29 cellular contexts compared by ENCODE assay signal in the genomic region with DNA sequence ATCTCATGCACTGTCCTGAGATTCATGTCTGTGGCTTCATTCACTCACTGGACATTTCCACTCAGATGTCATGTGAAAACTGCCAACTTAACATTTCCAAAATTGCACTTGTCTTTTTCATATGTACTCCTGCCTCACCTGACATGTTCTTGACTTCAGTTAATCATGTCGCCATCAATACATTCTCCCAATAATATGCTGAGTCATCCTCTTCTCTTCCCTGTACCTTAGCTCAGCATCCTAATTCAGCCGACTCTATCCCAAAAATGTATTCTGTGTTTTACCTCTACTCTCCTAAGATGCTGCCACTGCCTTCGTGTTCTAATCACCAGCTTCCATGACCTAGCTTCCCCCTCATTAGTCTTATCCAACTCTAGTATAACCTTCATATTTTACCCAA.
"Had no signal": no experiment of that assay in that cellular context is flagged by ENCODE, and none has a peak within 500 bp of the region (broad histone marks: within the 10 kb centered on the region; RNA-seq: fewer than 3 reads in every experiment).

No MANE protein-coding gene starts in this region.

- H3K4me3 ChIP-seq: left lung, lower lobe of right lung, mucosa of descending colon, ovary, right atrium auricular region, spleen, suprapubic skin, thoracic aorta, tibial artery, upper lobe of right lung, uterus had no signal

- DNase-seq: hippocampal formation; immature natural killer cell; kidney; left colon; left lung; lower lobe of right lung; mammary epithelial cell; mesendoderm; midbrain; mucosa of descending colon; naive thymus-derived CD4-positive, alpha-beta T cell; ovary; small intestine; spleen; stimulated activated CD4-positive, alpha-beta T cell treated with anti-CD3 and anti-CD28 coated beads, Interleukin-4, amount 100 ng/mL, for 24 hours; stimulated activated naive CD4-positive, alpha-beta T cell; tibial artery; trophoblast cell; upper lobe of right lung; uterus had no signal

- H3K9me3 ChIP-seq: lower lobe of right lung, mucosa of descending colon, ovary, right atrium auricular region, suprapubic skin, thoracic aorta, tibial artery, upper lobe of right lung, uterus had no signal

- H3K27me3 ChIP-seq: left lung, ovary, right atrium auricular region, spleen, suprapubic skin, tibial artery, upper lobe of right lung, uterus had no signal

- ATAC-seq: left colon; left lung; lower lobe of right lung; mucosa of descending colon; naive thymus-derived CD4-positive, alpha-beta T cell; natural killer cell treated with Interleukin-12 subunit alpha and Interleukin-12 subunit beta and Interleukin-15 and Interleukin-18, amount 100 ng/mL, for 72 hours; sciatic nerve; stimulated activated effector memory CD8-positive, alpha-beta T cell treated with anti-CD3 and anti-CD28 coated beads, Interleukin-12 subunit alpha, Interleukin-12 subunit beta, amount 100 ng/mL, for 72 hours; upper lobe of right lung had no signal

- H3K27me3 Mint-ChIP-seq: naive thymus-derived CD4-positive, alpha-beta T cell; natural killer cell treated with Interleukin-12 subunit alpha and Interleukin-12 subunit beta and Interleukin-15 and Interleukin-18, amount 100 ng/mL, for 72 hours; progenitor cell of endocrine pancreas had no signal

- H3K4me1 ChIP-seq: left lung, lower lobe of right lung, right atrium auricular region, spleen, suprapubic skin, tibial artery, upper lobe of right lung, uterus had no signal

- H3K36me3 Mint-ChIP-seq: immature natural killer cell; stimulated activated effector memory CD8-positive, alpha-beta T cell treated with anti-CD3 and anti-CD28 coated beads, Interleukin-12 subunit alpha, Interleukin-12 subunit beta, amount 100 ng/mL, for 72 hours had no signal

- H3K4me1 Mint-ChIP-seq: immature natural killer cell; naive thymus-derived CD4-positive, alpha-beta T cell; stimulated activated effector memory CD8-positive, alpha-beta T cell treated with anti-CD3 and anti-CD28 coated beads, Interleukin-12 subunit alpha, Interleukin-12 subunit beta, amount 100 ng/mL, for 72 hours had no signal

- FAIRE-seq: islet of Langerhans, kidney, small intestine had no signal

- H3K27ac ChIP-seq: left lung, lower lobe of right lung, ovary, right atrium auricular region, spleen, suprapubic skin, thoracic aorta, tibial artery, upper lobe of right lung, uterus had no signal

- H3K4me3 Mint-ChIP-seq: immature natural killer cell; naive thymus-derived CD4-positive, alpha-beta T cell; natural killer cell treated with Interleukin-12 subunit alpha and Interleukin-12 subunit beta and Interleukin-15 and Interleukin-18, amount 100 ng/mL, for 72 hours; stimulated activated effector memory CD8-positive, alpha-beta T cell treated with anti-CD3 and anti-CD28 coated beads, Interleukin-12 subunit alpha, Interleukin-12 subunit beta, amount 100 ng/mL, for 72 hours; stimulated activated naive CD8-positive, alpha-beta T cell treated with anti-CD3 and anti-CD28 coated beads, Interleukin-15, Interleukin-2, amounts not matched to agents 100 ng/mL and 50 ng/mL, for 24 hours had no signal

- H3K36me3 ChIP-seq: left lung, lower lobe of right lung, ovary, right atrium auricular region, spleen, suprapubic skin, thoracic aorta, tibial artery, upper lobe of right lung, uterus had no signal
